ENCODE assay signal across 8 cellular contexts in the genomic region with DNA sequence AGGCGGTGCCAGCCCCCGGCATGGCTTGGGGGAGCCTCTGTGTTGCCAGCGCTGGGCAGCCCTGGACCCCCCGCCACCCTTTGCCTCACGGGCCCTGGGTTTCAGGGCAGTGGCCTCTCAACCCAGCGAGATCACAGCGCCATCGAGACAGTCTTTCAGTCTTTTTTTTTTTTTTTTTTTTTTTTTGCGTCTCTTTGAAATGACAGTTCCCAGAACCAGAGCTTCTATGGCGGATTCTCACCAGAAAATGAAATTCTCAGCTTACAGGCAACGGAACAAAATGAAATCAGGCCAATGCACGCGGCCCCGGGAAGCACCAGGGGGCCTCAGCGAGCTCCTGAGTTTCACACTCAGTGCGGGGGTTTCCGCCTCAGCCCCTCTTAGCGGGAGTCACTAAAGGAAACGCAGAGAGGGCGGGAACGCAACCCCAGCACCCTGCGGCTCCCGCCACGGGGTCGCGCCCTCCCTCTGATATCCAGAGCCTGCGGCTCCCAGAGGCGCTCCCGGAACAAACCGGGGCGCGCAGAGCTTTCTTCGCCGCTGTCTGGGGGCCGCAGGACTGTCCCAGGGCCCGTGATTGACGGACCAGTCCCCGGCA. TPM values are rescaled to one million over a fixed set of nuclear protein-coding genes. Genes with fewer than 3 reads are reported as not detected.
DNase-seq lines count a peak whose midpoint lies in the region; ATAC-seq and TF ChIP-seq lines count a peak whose summit lies in the region.

No MANE protein-coding gene starts in this region.

- H3K4me2 ChIP-seq in PC-3 (ENCODE audit: low read length) = peak overlapping the region; percentile 98

- H3K4me1 ChIP-seq in PC-3 (ENCODE audit: insufficient read depth, low read length) = peaks cover 33% of the 10 kb centered on the region

- H3K36me3 Mint-ChIP-seq in activated T-helper 17 cell treated with anti-CD3 and anti-CD28 coated beads, Interleukin-2, amount 50 U/mL, for 72 hours (ENCODE audit: low read depth) = no peaks in the 10 kb centered on the region
- no peaks in the 10 kb centered on the region for H3K36me3 Mint-ChIP-seq in natural killer cell treated with Interleukin-12 subunit alpha and Interleukin-12 subunit beta and Interleukin-15 and Interleukin-18, amount 100 ng/mL, for 72 hours

- H3K36me3 ChIP-seq in PC-3 (ENCODE audit: low read depth, low read length) = no peaks in the 10 kb centered on the region

- ATAC-seq in HG03095 (IDR thresholded peaks at IDR 0.05; ENCODE audit: unreplicated experiment) (peak; percentile 50), PC-3 (peak; percentile 25)
- peak; percentile 78 for ATAC-seq in activated T-helper 17 cell treated with anti-CD3 and anti-CD28 coated beads, Interleukin-2, amount 50 U/mL, for 72 hours (replicated peaks)
- ATAC-seq in natural killer cell treated with Interleukin-12 subunit alpha and Interleukin-12 subunit beta and Interleukin-15 and Interleukin-18, amount 100 ng/mL, for 72 hours = peak; percentile 77 to 87

- H3K27ac Mint-ChIP-seq in activated T-helper 17 cell treated with anti-CD3 and anti-CD28 coated beads, Interleukin-2, amount 50 U/mL, for 72 hours = peak overlapping the region; percentile 61
- peak overlapping the region in 1 of 2 donors; percentile 53 for H3K27ac Mint-ChIP-seq in natural killer cell treated with Interleukin-12 subunit alpha and Interleukin-12 subunit beta and Interleukin-15 and Interleukin-18, amount 100 ng/mL, for 72 hours

- POLR2A ChIA-PET in PC-3 (lab: Charles Lee; ENCODE audit: unreplicated experiment) = interaction anchor here (0.6 to 1.0 kb wide), 3 partner anchors 9 to 158 kb away, joined by 3 to 13 read pairs (median 9); no protein-coding TSS in a partner anchor

- no peaks in the 10 kb centered on the region for H3K9me3 ChIP-seq in PC-3 (ENCODE audit: low read length)

- H3K27me3 ChIP-seq in PC-3 (ENCODE audit: low read length) = no peaks in the 10 kb centered on the region

- BruUV-seq in PC-3 (replicated peaks; lab: Mats Ljungman, UMichigan) = TSS peak; percentile 71

- peak overlapping the region; percentile 70 for H3K4me3 Mint-ChIP-seq in activated T-helper 17 cell treated with anti-CD3 and anti-CD28 coated beads, Interleukin-2, amount 50 U/mL, for 72 hours
- peak overlapping the region; percentile 88 for H3K4me3 Mint-ChIP-seq in natural killer cell treated with Interleukin-12 subunit alpha and Interleukin-12 subunit beta and Interleukin-15 and Interleukin-18, amount 100 ng/mL, for 72 hours

- H3K9ac ChIP-seq in PC-3 (ENCODE audit: low read length) = peak overlapping the region; percentile 90

- no peaks in the 10 kb centered on the region for H3K9me2 ChIP-seq in PC-3 (replicated peaks; ENCODE audit: low read length)

- intact Hi-C loops in PC-3 (cut with micrococcal nuclease) = loop anchor here (1.0 to 5.0 kb wide), 2 partner anchors 126 to 169 kb away; no protein-coding TSS in a partner anchor

- H3K27me3 Mint-ChIP-seq in activated T-helper 17 cell treated with anti-CD3 and anti-CD28 coated beads, Interleukin-2, amount 50 U/mL, for 72 hours = peaks cover 9% of the 10 kb centered on the region
- peaks cover 15 to 16% of the 10 kb centered on the region in 2 donors for H3K27me3 Mint-ChIP-seq in natural killer cell treated with Interleukin-12 subunit alpha and Interleukin-12 subunit beta and Interleukin-15 and Interleukin-18, amount 100 ng/mL, for 72 hours

- H3F3A ChIP-seq in PC-3 (ENCODE audit: low read length, unreplicated experiment) = peaks cover 8% of the 10 kb centered on the region

- no peaks in the 10 kb centered on the region for H3K79me2 ChIP-seq in PC-3 (ENCODE audit: low read length)

- no peaks in the 10 kb centered on the region for H3K4me1 Mint-ChIP-seq in activated T-helper 17 cell treated with anti-CD3 and anti-CD28 coated beads, Interleukin-2, amount 50 U/mL, for 72 hours
- H3K4me1 Mint-ChIP-seq in natural killer cell treated with Interleukin-12 subunit alpha and Interleukin-12 subunit beta and Interleukin-15 and Interleukin-18, amount 100 ng/mL, for 72 hours (ENCODE audit: low read depth in 2 of 2) = peaks cover 13 to 16% of the 10 kb centered on the region in 2 donors

- peak overlapping the region; percentile 64 for H3K4me3 ChIP-seq in PC-3 (ENCODE audit: low read length)

- CTCF ChIA-PET in PC-3 (lab: Charles Lee) = interaction anchor here (0.5 to 1.8 kb wide), 9 partner anchors 9 to 256 kb away, joined by 3 to 22 read pairs (median 5); no protein-coding TSS in a partner anchor

- H2AFZ ChIP-seq in PC-3 (ENCODE audit: low read length) = peak overlapping the region; percentile 73

- peak overlapping the region; percentile 93 for H3K27ac ChIP-seq in PC-3 (ENCODE audit: low read length)

- peak; percentile 88 for TF ChIP-seq CTCF in PC-3 (conservative IDR thresholded peaks at IDR 0.05; ENCODE audit: low read depth, low read length)

- H3K9me3 Mint-ChIP-seq in activated T-helper 17 cell treated with anti-CD3 and anti-CD28 coated beads, Interleukin-2, amount 50 U/mL, for 72 hours = no peaks in the 10 kb centered on the region
- no peaks in the 10 kb centered on the region for H3K9me3 Mint-ChIP-seq in natural killer cell treated with Interleukin-12 subunit alpha and Interleukin-12 subunit beta and Interleukin-15 and Interleukin-18, amount 100 ng/mL, for 72 hours

- peak; percentile 51 for DNase-seq in COLO668 (lab: John Stamatoyannopoulos, UW; ENCODE audit: unreplicated experiment)
- peak; percentile 86 for DNase-seq in PC-3
- peak; percentile 91 for DNase-seq in fibroblast of peridontal ligament (ENCODE audit: extremely low read depth)
- DNase-seq in natural killer cell treated with Interleukin-12 subunit alpha and Interleukin-12 subunit beta and Interleukin-15 and Interleukin-18, amount 100 ng/mL, for 72 hours (ENCODE audit: low spot score) = peak; percentile 81
- DNase-seq in stimulated activated naive CD4-positive, alpha-beta T cell (lab: John Stamatoyannopoulos, UW) = peak; percentile 60 to 80 (median 74)
- no peak for DNase-seq in NCI-H2107 (lab: John Stamatoyannopoulos, UW)

- no peaks in the 10 kb centered on the region for H4K20me1 ChIP-seq in PC-3 (ENCODE audit: low read length)

RNA-seq across cellular contexts. Expression of gene COL6A1, which starts 8.0 kb away (rescaled TPM):
- total RNA-seq in PC-3 (2014; rRNA removed) = 487 and 628 TPM in 2 replicates
- total RNA-seq in activated T-helper 17 cell treated with anti-CD3 and anti-CD28 coated beads, Interleukin-2, amount 50 U/mL, for 72 hours = 1 to 10 TPM in 1 of 2 donors, under 1 TPM in 1; 0.69 to 2.0 TPM
- total RNA-seq in natural killer cell treated with Interleukin-12 subunit alpha and Interleukin-12 subunit beta and Interleukin-15 and Interleukin-18, amount 100 ng/mL, for 72 hours = not detected

Comparison
In these comparisons a context has a peak if more than half of its experiments do, and no peak if none do; other contexts are left out.
1. ATAC-seq: peak in every context shown above with its lines; median percentile 82 in natural killer cell treated with Interleukin-12 subunit alpha and Interleukin-12 subunit beta and Interleukin-15 and Interleukin-18, amount 100 ng/mL, for 72 hours; 78 in activated T-helper 17 cell treated with anti-CD3 and anti-CD28 coated beads, Interleukin-2, amount 50 U/mL, for 72 hours; 50 in HG03095; 25 in PC-3.
2. RNA of gene COL6A1, which starts 8.0 kb away (total RNA-seq): 487 to 628 TPM in PC-3; 0.69 to 2.0 TPM in activated T-helper 17 cell treated with anti-CD3 and anti-CD28 coated beads, Interleukin-2, amount 50 U/mL, for 72 hours and not detected in natural killer cell treated with Interleukin-12 subunit alpha and Interleukin-12 subunit beta and Interleukin-15 and Interleukin-18, amount 100 ng/mL, for 72 hours; every median in the first group is over 100 times any median in the second.